22 cellular contexts compared by ENCODE assay signal in genomic region chr2:203501870-203502269, GRCh38.
"Had no signal": no experiment of that assay in that cellular context is flagged by ENCODE, and none has a peak within 500 bp of the region (broad histone marks: within the 10 kb centered on the region; RNA-seq: fewer than 3 reads in every experiment).

No MANE protein-coding gene starts in this region.

- DNase-seq: activated CD4-positive, alpha-beta memory T cell treated with anti-CD3 and anti-CD28 coated beads, Interleukin-2, amount 10 ng/mL, durations not matched to agents 7 days and 5 days; activated CD4-positive, alpha-beta T cell treated with anti-CD3 and anti-CD28 coated beads, Interleukin-2, amount 10 ng/mL, durations not matched to agents 24 days and 14 days; activated effector memory CD4-positive, alpha-beta T cell treated with anti-CD3 and anti-CD28 coated beads, Interleukin-2, amount 50 U/mL, for 16 hours; activated naive CD4-positive, alpha-beta T cell treated with anti-CD3 and anti-CD28 coated beads, Interleukin-2, amount 50 U/mL, for 16 hours; anterior cingulate cortex; body of pancreas; esophagus squamous epithelium; heart left ventricle; islet precursor cell; left cardiac atrium; natural killer cell; retina; spleen; stimulated activated CD4-positive, alpha-beta T cell treated with anti-CD3 and anti-CD28 coated beads, Interleukin-4, amount 100 ng/mL, for 1 hour; stimulated activated naive CD4-positive, alpha-beta T cell; upper lobe of left lung had no signal

- H3K4me3 ChIP-seq: body of pancreas, cardiac muscle cell, esophagus squamous epithelium, gastroesophageal sphincter, heart left ventricle, lung, spleen, thoracic aorta, upper lobe of left lung had no signal

- ATAC-seq: activated CD4-positive, CD25-positive, alpha-beta regulatory T cell treated with anti-CD3 and anti-CD28 coated beads, Interleukin-2, amount 50 U/mL, for 24 hours; body of pancreas; gastroesophageal sphincter; left cardiac atrium; natural killer cell had no signal

- H3K9me3 ChIP-seq: body of pancreas, esophagus squamous epithelium, gastroesophageal sphincter, heart left ventricle, spleen, thoracic aorta, upper lobe of left lung had no signal

- H3K27ac ChIP-seq: body of pancreas, cardiac muscle cell, esophagus squamous epithelium, gastroesophageal sphincter, thoracic aorta, VCaP had no signal

- H3K27me3 ChIP-seq: body of pancreas, cardiac muscle cell, esophagus squamous epithelium, gastroesophageal sphincter, heart left ventricle, spleen, upper lobe of left lung had no signal

- H3K36me3 ChIP-seq: cardiac muscle cell, gastroesophageal sphincter, heart left ventricle, thoracic aorta, upper lobe of left lung had no signal
